Comparison of ENCODE assay signal across 10 cellular contexts in the genomic region with DNA sequence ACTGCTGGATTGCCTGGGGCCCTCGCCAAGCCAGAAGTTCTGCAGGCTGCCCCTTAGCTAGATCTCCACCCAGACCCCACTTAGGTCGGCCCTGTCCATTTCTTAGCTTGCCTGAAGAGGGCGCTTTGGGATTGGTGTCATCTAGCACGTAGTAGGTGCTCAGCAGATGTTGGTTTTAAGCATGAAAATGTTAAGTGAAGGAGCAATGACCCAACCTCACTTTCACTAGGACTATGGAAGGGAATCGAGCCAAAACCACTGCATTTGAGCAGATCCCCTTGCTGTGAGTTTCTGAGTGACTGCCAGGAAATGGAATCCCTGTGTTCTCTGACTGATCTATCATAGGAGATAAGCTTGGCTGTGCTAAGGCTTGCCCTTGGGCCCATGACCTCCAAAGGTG.
DNase-seq lines count a peak whose midpoint lies in the region; TF ChIP-seq lines count a peak whose summit lies in the region.
"Had no signal": no experiment of that assay in that cellular context is flagged by ENCODE, and none has a peak within 500 bp of the region (broad histone marks: within the 10 kb centered on the region; RNA-seq: fewer than 3 reads in every experiment).

No MANE protein-coding gene starts in this region.

- H3K27me3 Mint-ChIP-seq in H9 (ENCODE audit: low read depth): peaks cover 7% of the 10 kb centered on the region

- H3K9me3 Mint-ChIP-seq in H9: no peaks in the 10 kb centered on the region

- no peak overlapping the region for H4K5ac ChIP-seq in H9 (ENCODE audit: insufficient read length, low read depth, low read length)

- DNase-seq in BJ (ENCODE audit: low read depth) (no peak), H9 (peak; percentile 71), WERI-Rb-1 (peak; percentile 22), hepatocyte (ENCODE audit: low spot score) (no peak), NCI-H2196 (lab: John Stamatoyannopoulos, UW; ENCODE audit: unreplicated experiment) (no peak), NCI-H510A treated with DMSO at 0.1 percent for 48 hours (lab: John Stamatoyannopoulos, UW) (no peak), HK-2 (ENCODE audit: unreplicated experiment) (no peak), T-helper 9 cell (no peak)
- DNase-seq: activated CD4-positive, alpha-beta T cell treated with anti-CD3 and anti-CD28 coated beads for 4 hours; NCI-H187 treated with DMSO at 0.1 percent for 48 hours had no signal

- H2BK5ac ChIP-seq in H9 (ENCODE audit: insufficient read length, low read length): no peak overlapping the region

- H3K4me3 ChIP-seq in BJ (ENCODE audit: low read depth, low read length) (no peak overlapping the region), WERI-Rb-1 (ENCODE audit: low read depth, low read length) (no peak overlapping the region), hepatocyte (no peak overlapping the region)

- TF ChIP-seq CTCF in BJ (IDR thresholded peaks at IDR 0.05; ENCODE audit: insufficient read depth, low read depth, low read length) (peak; percentile 48), H9 (conservative IDR thresholded peaks at IDR 0.05) (peak; percentile 80), WERI-Rb-1 (IDR thresholded peaks at IDR 0.05; ENCODE audit: low read depth, low read length) (peak; percentile 66), hepatocyte (IDR thresholded peaks at IDR 0.05; ENCODE audit: poor library complexity) (peak; percentile 37)

- H3K18ac ChIP-seq in H9 (ENCODE audit: insufficient read length, low read depth, low read length): no peak overlapping the region

- no peak overlapping the region for H2AK5ac ChIP-seq in H9 (ENCODE audit: insufficient read length, low read length)

- no peak overlapping the region for H2BK15ac ChIP-seq in H9 (ENCODE audit: low read depth, low read length)

- H3K36me3 Mint-ChIP-seq in H9 (ENCODE audit: insufficient read depth in 1 of 3, low read depth in 3 of 3): no peaks in the 10 kb centered on the region

- H2BK20ac ChIP-seq in H9 (ENCODE audit: low read depth, low read length, poor library complexity, severe bottlenecking): no peak overlapping the region

- H3K4ac ChIP-seq in H9 (ENCODE audit: low read depth, low read length): no peak overlapping the region

- no CpG with 5 or more reads among the region's 5 CpGs for WGBS in H9 (ENCODE audit: extremely low coverage, insufficient read length, low lambda C conversion rate)
- 56% methylated on average over 5 of the region's 5 CpGs for WGBS in hepatocyte (ENCODE audit: low lambda C conversion rate, missing lambda C conversion rate)

- H3K4me1 ChIP-seq in H9 (ENCODE audit: insufficient read depth, low read length) (no peaks in the 10 kb centered on the region), hepatocyte (ENCODE audit: insufficient read depth) (no peaks in the 10 kb centered on the region)

- no peaks in the 10 kb centered on the region for H3K27me3 ChIP-seq in BJ (ENCODE audit: control insufficient read depth, insufficient read depth, low read length)
- H3K27me3 ChIP-seq in H9 (ENCODE audit: insufficient read depth, low read length): no peaks in the 10 kb centered on the region
- no peaks in the 10 kb centered on the region for H3K27me3 ChIP-seq in WERI-Rb-1 (ENCODE audit: insufficient read depth, low read depth, severe bottlenecking)
- no peaks in the 10 kb centered on the region for H3K27me3 ChIP-seq in hepatocyte

- H3K56ac ChIP-seq in H9 (ENCODE audit: insufficient read length, low read depth, low read length): no peak overlapping the region

- H2BK12ac ChIP-seq in H9 (ENCODE audit: insufficient read length, low read depth, low read length): no peak overlapping the region

- H2BK120ac ChIP-seq in H9 (ENCODE audit: low read depth, low read length, poor library complexity, severe bottlenecking): no peak overlapping the region

- H4K20me1 ChIP-seq in H9 (ENCODE audit: control insufficient read depth, insufficient read depth, insufficient read length) (no peaks in the 10 kb centered on the region), hepatocyte (ENCODE audit: insufficient read depth, poor library complexity, severe bottlenecking) (no peaks in the 10 kb centered on the region)

- H3K23ac ChIP-seq in H9 (ENCODE audit: insufficient read length, low read depth, low read length): no peak overlapping the region

- peaks cover 6 to 8% of the 10 kb centered on the region in 2 experiments for H3K4me1 Mint-ChIP-seq in H9

- H3K4me2 ChIP-seq in H9 (ENCODE audit: insufficient read depth, insufficient read length, low read length) (no peak overlapping the region), hepatocyte (no peak overlapping the region)

- H3K36me3 ChIP-seq in BJ (ENCODE audit: control insufficient read depth, insufficient read depth, low read length) (no peaks in the 10 kb centered on the region), WERI-Rb-1 (no peaks in the 10 kb centered on the region), hepatocyte (replicated peaks; ENCODE audit: insufficient read depth, low read depth) (no peaks in the 10 kb centered on the region)

- H3K4me3 Mint-ChIP-seq in H9: no peak overlapping the region

- no peak overlapping the region for H3K9ac ChIP-seq in H9 (ENCODE audit: extremely low read depth, insufficient read length, low read length)

- POLR2A ChIA-PET in BJ (lab: Charles Lee): no interaction called here

- no peak overlapping the region for H3K27ac Mint-ChIP-seq in H9

- CTCF ChIA-PET in BJ (lab: Yijun Ruan, JAX): interaction anchor here (0.7 to 3.4 kb wide), 9 partner anchors 9 to 703 kb away, joined by 3 to 14 read pairs (median 3); no protein-coding TSS in a partner anchor

- no peak overlapping the region for H4K8ac ChIP-seq in H9 (replicated peaks; ENCODE audit: insufficient read length, low read depth, low read length)

- no peak overlapping the region for H4K91ac ChIP-seq in H9 (ENCODE audit: insufficient read length, low read depth, low read length)

- H3K9me3 ChIP-seq in H9 (ENCODE audit: control insufficient read depth, low read depth, low read length) (no peaks in the 10 kb centered on the region), WERI-Rb-1 (ENCODE audit: severe bottlenecking) (no peaks in the 10 kb centered on the region), hepatocyte (ENCODE audit: low read depth) (no peaks in the 10 kb centered on the region)

- H3K27ac ChIP-seq in H9 (ENCODE audit: insufficient read length, low read depth, low read length) (no peak overlapping the region), WERI-Rb-1 (no peak overlapping the region), hepatocyte (no peak overlapping the region)

- no peaks in the 10 kb centered on the region for H3K79me2 ChIP-seq in H9 (ENCODE audit: insufficient read depth, low read length)
- no peaks in the 10 kb centered on the region for H3K79me2 ChIP-seq in hepatocyte

- H3K23me2 ChIP-seq in H9 (ENCODE audit: insufficient read length, low read depth, low read length, poor library complexity, severe bottlenecking): no peaks in the 10 kb centered on the region

- H3K14ac ChIP-seq in H9 (ENCODE audit: insufficient read depth, low read length): no peak overlapping the region

- no peaks in the 10 kb centered on the region for H3K79me1 ChIP-seq in H9 (ENCODE audit: insufficient read depth, low read depth, low read length, poor library complexity, severe bottlenecking)

- H2AFZ ChIP-seq in H9 (ENCODE audit: low read length) (no peak overlapping the region), hepatocyte (no peak overlapping the region)

- no peak overlapping the region for H3T11ph ChIP-seq in H9 (ENCODE audit: low read length)

- H3K9me2 ChIP-seq in hepatocyte (replicated peaks; ENCODE audit: insufficient read depth): no peaks in the 10 kb centered on the region

Comparison
In these comparisons a context has a peak if more than half of its experiments do, and no peak if none do; other contexts are left out.
1. DNase-seq: peak in H9 (single experiment) and WERI-Rb-1 (single experiment); none in BJ (single experiment), hepatocyte (single experiment), NCI-H2196 (single experiment), NCI-H510A treated with DMSO at 0.1 percent for 48 hours (single experiment), HK-2 (single experiment) and T-helper 9 cell (single experiment).
2. Peak in every context shown above with its lines, with median percentiles within 50 percentile points of each other: CTCF ChIP-seq.